12 cellular contexts compared by ENCODE assay signal in the genomic region with DNA sequence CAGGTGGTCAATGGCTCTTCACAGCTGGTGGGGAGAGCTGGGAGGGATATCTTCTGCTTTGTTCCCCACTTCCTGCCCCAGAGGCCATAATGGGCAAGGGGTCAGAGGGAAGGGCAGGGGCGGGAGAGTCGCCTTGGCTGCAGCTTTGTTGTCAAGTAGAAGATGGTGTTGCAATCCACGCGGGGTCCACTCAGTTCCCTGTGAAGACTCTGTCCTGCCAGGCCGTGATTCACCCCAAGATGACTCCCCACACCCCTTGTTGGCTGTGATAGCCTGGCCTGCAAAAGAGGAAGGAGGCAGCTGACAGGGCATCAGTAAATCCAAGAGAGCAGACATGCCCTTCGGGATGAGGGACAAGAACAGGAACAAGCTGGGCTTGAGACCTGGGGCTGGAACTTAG. TPM values are rescaled to one million over a fixed set of nuclear protein-coding genes. Genes with fewer than 3 reads are reported as not detected.
DNase-seq lines count a peak whose midpoint lies in the region; ATAC-seq lines count a peak whose summit lies in the region.
"Had no signal": no experiment of that assay in that cellular context is flagged by ENCODE, and none has a peak within 500 bp of the region (broad histone marks: within the 10 kb centered on the region; RNA-seq: fewer than 3 reads in every experiment).

No MANE protein-coding gene starts in this region.

- H3K27me3 ChIP-seq in GM23248 (replicated peaks; ENCODE audit: insufficient read depth), result no peaks in the 10 kb centered on the region

- intact Hi-C loops in Right ventricle myocardium superior (cut with DNase I), result no loop called here

- H3K9me2 ChIP-seq in GM23248 (ENCODE audit: insufficient read depth), result no peaks in the 10 kb centered on the region

- H3K9me3 Mint-ChIP-seq in T-helper 2 cell treated with Interferon-gamma antibody and Interleukin-4, amounts not matched to agents 5 μg/mL and 100 μg/mL, for 36 hours, result no peaks in the 10 kb centered on the region
- no peaks in the 10 kb centered on the region for H3K9me3 Mint-ChIP-seq in immature natural killer cell

- no peaks in the 10 kb centered on the region for H3K9me3 ChIP-seq in GM23248 (ENCODE audit: low read depth)

- no peaks in the 10 kb centered on the region for H3K36me3 Mint-ChIP-seq in T-helper 2 cell treated with Interferon-gamma antibody and Interleukin-4, amounts not matched to agents 5 μg/mL and 100 μg/mL, for 36 hours (ENCODE audit: low read depth)
- no peaks in the 10 kb centered on the region for H3K36me3 Mint-ChIP-seq in immature natural killer cell

- H3K27ac ChIP-seq in GM23248, result peak overlapping the region; percentile 72
- H3K27ac ChIP-seq: VCaP had no signal

- in situ Hi-C loops in GM23248 (cut with MboI), result no loop called here

- H3K27ac Mint-ChIP-seq in T-helper 2 cell treated with Interferon-gamma antibody and Interleukin-4, amounts not matched to agents 5 μg/mL and 100 μg/mL, for 36 hours, result no peak overlapping the region
- no peak overlapping the region for H3K27ac Mint-ChIP-seq in immature natural killer cell

- H3K4me3 Mint-ChIP-seq in T-helper 2 cell treated with Interferon-gamma antibody and Interleukin-4, amounts not matched to agents 5 μg/mL and 100 μg/mL, for 36 hours, result no peak overlapping the region
- no peak overlapping the region for H3K4me3 Mint-ChIP-seq in immature natural killer cell

- peaks cover 2% of the 10 kb centered on the region for H3K4me1 Mint-ChIP-seq in T-helper 2 cell treated with Interferon-gamma antibody and Interleukin-4, amounts not matched to agents 5 μg/mL and 100 μg/mL, for 36 hours (ENCODE audit: low read depth)
- peaks cover 4 to 6% of the 10 kb centered on the region in 2 donors for H3K4me1 Mint-ChIP-seq in immature natural killer cell

- H3K36me3 ChIP-seq in GM23248 (ENCODE audit: low read depth), result no peaks in the 10 kb centered on the region

- H3K79me2 ChIP-seq in GM23248 (ENCODE audit: insufficient read depth), result peaks cover 17% of the 10 kb centered on the region

- ATAC-seq in Right ventricle myocardium superior (ENCODE audit: poor library complexity), result peak; percentile 41
- ATAC-seq in GM21381 (IDR thresholded peaks at IDR 0.05; ENCODE audit: unreplicated experiment), result no peak
- ATAC-seq: Panc1 had no signal

- peaks cover 6% of the 10 kb centered on the region for H3K27me3 Mint-ChIP-seq in T-helper 2 cell treated with Interferon-gamma antibody and Interleukin-4, amounts not matched to agents 5 μg/mL and 100 μg/mL, for 36 hours (ENCODE audit: low read depth)
- peaks cover 0 to 7% (median 0%) of the 10 kb centered on the region in 3 donors for H3K27me3 Mint-ChIP-seq in immature natural killer cell (ENCODE audit: low read depth in 3 of 3)

- H3F3A ChIP-seq in GM23248 (ENCODE audit: insufficient read depth), result peaks cover 51% of the 10 kb centered on the region

- no peak overlapping the region for H3K4me2 ChIP-seq in GM23248 (ENCODE audit: unreplicated experiment)

- H3K4me3 ChIP-seq in GM23248, result no peak overlapping the region

- no peaks in the 10 kb centered on the region for H4K20me1 ChIP-seq in GM23248 (ENCODE audit: insufficient read depth)

- peak overlapping the region; percentile 46 for H3K9ac ChIP-seq in GM23248

- 12 to 20% methylated on average over 6 of the region's 6 CpGs for WGBS in GM23248 (ENCODE audit: low coverage in 1 of 2, low lambda C conversion rate in 2 of 2, missing lambda C conversion rate in 2 of 2), 2 experiments

- DNase-seq in GM23248 (peak; percentile 93), SKM-1 treated with dmso at 0.1 percent for 144 hours (lab: John Stamatoyannopoulos, UW; ENCODE audit: unreplicated experiment) (peak; percentile 76), Right ventricle myocardium superior (peak; percentile 85), stromal cell of bone marrow (ENCODE audit: low read depth) (peak; percentile 64), immature natural killer cell (no peak), mucosa of gallbladder (ENCODE audit: low spot score) (no peak)
- no peak for DNase-seq in T-helper 2 cell treated with Interferon-gamma antibody and Interleukin-4, amounts not matched to agents 5 μg/mL and 100 μg/mL, for 36 hours (ENCODE audit: low spot score)
- DNase-seq: cerebellar nuclear complex, NCI-H2081 treated with DMSO at 0.1 percent for 48 hours had no signal

- H3K4me1 ChIP-seq in GM23248 (ENCODE audit: insufficient read depth), result peaks cover 64% of the 10 kb centered on the region

- no peak overlapping the region for H2AFZ ChIP-seq in GM23248

RNA-seq across cellular contexts. Expression of a gene that starts 6.9 kb away (rescaled TPM):
- 11.7 and 12.9 TPM in 2 replicates for total RNA-seq in GM23248 (2014; rRNA removed; shearing (Covaris generic))
- polyA plus RNA-seq in GM23248 (2016; fragmentation: Nextera tagmentation; extraction: Ambion mirVana), result 9.9 and 10.7 TPM in 2 replicates
- total RNA-seq in Right ventricle myocardium superior, result 7.2 TPM
- not detected for polyA plus RNA-seq in immature natural killer cell
- total RNA-seq in mucosa of gallbladder, result 3.9 TPM

Comparison
In these comparisons a context has a peak if more than half of its experiments do, and no peak if none do; other contexts are left out.
1. DNase-seq: peak in GM23248 (single experiment), SKM-1 treated with dmso at 0.1 percent for 144 hours (single experiment), Right ventricle myocardium superior (single experiment) and stromal cell of bone marrow (single experiment); none in T-helper 2 cell treated with Interferon-gamma antibody and Interleukin-4, amounts not matched to agents 5 μg/mL and 100 μg/mL, for 36 hours (single experiment), immature natural killer cell (0 of 3) and mucosa of gallbladder (single experiment).